Comparison of ENCODE assay signal across 8 cellular contexts in genomic region chr3:57556459-57557087, GRCh38.
A peak's percentile ranks its signal among the peaks of the same experiment; 100 is the strongest.
DNase-seq lines count a peak whose midpoint lies in the region; ATAC-seq and TF ChIP-seq lines count a peak whose summit lies in the region.

No MANE protein-coding gene starts in this region.

- H3K36me3 ChIP-seq in HUES6 (ENCODE audit: control insufficient read depth, insufficient read depth, low read length) (peaks cover 13% of the 10 kb centered on the region), neutrophil (peaks cover 20% of the 10 kb centered on the region)

- H3K4me1 ChIP-seq in HUES6 (ENCODE audit: control insufficient read depth, insufficient read depth, low read length) = 0 out of 2 replicates have a peak, but pooled peaks cover 6% of the 10 kb centered on the region
- H3K4me1 ChIP-seq in neutrophil (ENCODE audit: control insufficient read depth in 1 of 2, insufficient read depth in 1 of 2, low read depth in 1 of 2, low read length in 1 of 2) = peaks cover 24 to 26% of the 10 kb centered on the region in 2 experiments

- H3K4me3 ChIP-seq in HUES6 (ENCODE audit: low read depth, low read length) (peak overlapping the region; percentile 90), fibroblast of mammary gland (ENCODE audit: control insufficient read depth, low read depth, low read length) (peak overlapping the region; percentile 89), neutrophil (ENCODE audit: low read depth in 1 of 2, low read length in 1 of 2) (peak overlapping the region; percentile 87 to 88)

- TF ChIP-seq CTCF in fibroblast of mammary gland (conservative IDR thresholded peaks at IDR 0.05; ENCODE audit: control insufficient read depth, insufficient read depth, low read depth, low read length) (no peak), neutrophil (IDR thresholded peaks at IDR 0.05) (no peak)

- DNase-seq in ELR (ENCODE audit: low read depth) (peak; percentile 48), fibroblast of mammary gland (ENCODE audit: low read depth) (peak; percentile 24), cerebellar cortex (ENCODE audit: low spot score) (no peak), medulla oblongata (ENCODE audit: extremely low spot score) (no peak)
- DNase-seq in activated CD8-positive, alpha-beta memory T cell treated with anti-CD3 and anti-CD28 coated beads, Interleukin-2, amount 50 U/mL, for 48 hours = peak; percentile 74

- H3K9me3 ChIP-seq in HUES6 (ENCODE audit: control insufficient read depth, insufficient read depth, low read depth, low read length) (no peaks in the 10 kb centered on the region), neutrophil (no peaks in the 10 kb centered on the region)

- peak overlapping the region; percentile 89 for H3K9ac ChIP-seq in HUES6 (ENCODE audit: low read length)

- H3K27me3 ChIP-seq in HUES6 (ENCODE audit: control insufficient read depth, insufficient read depth, low read length) = no peaks in the 10 kb centered on the region; the same call in 1 of the 2 replicates
- H3K27me3 ChIP-seq in neutrophil = no peaks in the 10 kb centered on the region

- peak; percentile 37 for ATAC-seq in GM21515 (IDR thresholded peaks at IDR 0.05; ENCODE audit: unreplicated experiment)

- H3K27ac ChIP-seq in HUES6 (ENCODE audit: low read depth, low read length) (peak overlapping the region; percentile 93; the same call in 1 of the 2 replicates), neutrophil (peak overlapping the region; percentile 87)

Comparison
In these comparisons a context has a peak if more than half of its experiments do, and no peak if none do; other contexts are left out.
1. DNase-seq: peak in ELR (single experiment), activated CD8-positive, alpha-beta memory T cell treated with anti-CD3 and anti-CD28 coated beads, Interleukin-2, amount 50 U/mL, for 48 hours (single experiment) and fibroblast of mammary gland (single experiment); none in cerebellar cortex (single experiment) and medulla oblongata (single experiment).
2. Peak in every context shown above with its lines, with median percentiles within 50 percentile points of each other: H3K4me3 ChIP-seq.